ENCODE assay signal across 1 cellular context in the genomic region with DNA sequence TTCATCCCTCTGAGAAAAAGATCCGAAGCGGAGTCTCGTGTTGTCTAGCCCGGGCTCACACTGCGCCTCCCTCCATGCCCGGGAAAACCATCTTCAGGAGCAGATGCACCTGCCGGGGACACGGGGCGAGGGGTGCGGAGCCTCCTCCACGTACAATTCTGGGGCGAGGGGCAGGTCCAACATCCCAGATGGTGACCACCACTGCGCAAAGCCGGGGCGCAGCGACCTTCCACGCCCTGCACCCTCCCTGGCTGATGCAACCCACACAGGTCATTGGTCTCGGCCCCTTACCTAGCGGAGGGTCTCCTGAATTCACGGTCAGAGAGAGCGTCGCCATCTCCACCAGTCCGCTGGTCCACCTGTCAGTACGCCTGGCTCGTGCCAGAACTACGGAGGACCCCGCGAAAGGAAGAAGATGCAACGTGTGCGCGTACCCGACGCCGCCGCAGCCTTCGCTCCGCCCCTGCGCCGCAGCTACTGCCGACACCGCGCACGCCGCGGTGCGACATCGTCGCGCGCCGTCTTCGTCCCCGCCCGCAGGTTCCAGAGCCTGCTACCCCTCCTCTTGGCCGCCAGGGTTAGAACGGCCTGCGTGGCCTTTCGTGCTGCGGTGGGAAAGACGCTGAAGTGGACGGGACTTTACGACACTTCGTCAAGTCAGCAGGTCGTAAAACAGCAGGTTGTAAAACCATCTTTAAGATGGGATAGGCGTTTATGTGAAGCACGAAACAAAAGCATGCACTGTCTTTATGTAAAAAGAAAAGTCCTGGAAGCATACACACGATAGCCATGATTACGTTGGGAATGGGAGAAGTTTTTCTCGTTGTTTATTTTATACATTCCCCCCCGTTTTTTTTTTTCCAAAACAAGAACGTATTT.
A peak's percentile ranks its signal among the peaks of the same experiment; 100 is the strongest.
TF ChIP-seq lines count a peak whose summit lies in the region.

Gene EPRS1 (minus strand): TSS at position 454 of the 879 bp plus-strand sequence. CDS start 117 bp downstream, at position 337.

TF ChIP-seq in K562, 482 proteins besides CTCF, POLR2A, EP300 and RAD21 (continued from another document and continues in another):
- TF ChIP-seq AFF4 (CRISPR knock-in tag; IDR thresholded peaks at IDR 0.05) (peak; percentile 93), NCOA4 (IDR thresholded peaks at IDR 0.05; ENCODE audit: partially characterized antibody) (no peak), HNRNPUL1 (IDR thresholded peaks at IDR 0.05; ENCODE audit: low read length) (no peak), EWSR1 (IDR thresholded peaks at IDR 0.05; ENCODE audit: borderline replicate concordance, low read depth, partially characterized antibody) (no peak), ZNF76 (CRISPR knock-in tag; IDR thresholded peaks at IDR 0.05; ENCODE audit: borderline replicate concordance) (peak; percentile 51; the same call in 1 of the 2 replicates), JUNB (CRISPR knock-in tag; conservative IDR thresholded peaks at IDR 0.05) (0 out of 2 replicates have a peak, but pooled peaks have one; percentile 15), TRIM25 (IDR thresholded peaks at IDR 0.05; ENCODE audit: borderline replicate concordance) (no peak), HDAC6 (IDR thresholded peaks at IDR 0.05; ENCODE audit: low read depth, low read length) (0 out of 2 replicates have a peak, but pooled peaks have one; percentile 3), HNRNPK (IDR thresholded peaks at IDR 0.05; ENCODE audit: low read depth, low read length, poor library complexity, severe bottlenecking) (no peak), EGR1 (conservative IDR thresholded peaks at IDR 0.05) (peak; percentile 75), SFPQ (IDR thresholded peaks at IDR 0.05; ENCODE audit: low read depth, low read length) (no peak), GABPB2 (CRISPR knock-in tag; conservative IDR thresholded peaks at IDR 0.05) (no peak), MLX (CRISPR knock-in tag; conservative IDR thresholded peaks at IDR 0.05) (0 out of 4 replicates have a peak, but pooled peaks have one; percentile 21 to 73), POLR2G (IDR thresholded peaks at IDR 0.05; ENCODE audit: low read depth, low read length) (peak; percentile 97), ZNF655 (CRISPR knock-in tag; IDR thresholded peaks at IDR 0.05) (no peak), CHAMP1 (IDR thresholded peaks at IDR 0.05) (no peak), TOE1 (IDR thresholded peaks at IDR 0.05; ENCODE audit: borderline replicate concordance) (peak; percentile 75), TOE1 (CRISPR knock-in tag; IDR thresholded peaks at IDR 0.05; ENCODE audit: borderline replicate concordance, low read depth) (no peak), ZNF3 (CRISPR knock-in tag; IDR thresholded peaks at IDR 0.05) (no peak)
- TF ChIP-seq, protein P1, sequence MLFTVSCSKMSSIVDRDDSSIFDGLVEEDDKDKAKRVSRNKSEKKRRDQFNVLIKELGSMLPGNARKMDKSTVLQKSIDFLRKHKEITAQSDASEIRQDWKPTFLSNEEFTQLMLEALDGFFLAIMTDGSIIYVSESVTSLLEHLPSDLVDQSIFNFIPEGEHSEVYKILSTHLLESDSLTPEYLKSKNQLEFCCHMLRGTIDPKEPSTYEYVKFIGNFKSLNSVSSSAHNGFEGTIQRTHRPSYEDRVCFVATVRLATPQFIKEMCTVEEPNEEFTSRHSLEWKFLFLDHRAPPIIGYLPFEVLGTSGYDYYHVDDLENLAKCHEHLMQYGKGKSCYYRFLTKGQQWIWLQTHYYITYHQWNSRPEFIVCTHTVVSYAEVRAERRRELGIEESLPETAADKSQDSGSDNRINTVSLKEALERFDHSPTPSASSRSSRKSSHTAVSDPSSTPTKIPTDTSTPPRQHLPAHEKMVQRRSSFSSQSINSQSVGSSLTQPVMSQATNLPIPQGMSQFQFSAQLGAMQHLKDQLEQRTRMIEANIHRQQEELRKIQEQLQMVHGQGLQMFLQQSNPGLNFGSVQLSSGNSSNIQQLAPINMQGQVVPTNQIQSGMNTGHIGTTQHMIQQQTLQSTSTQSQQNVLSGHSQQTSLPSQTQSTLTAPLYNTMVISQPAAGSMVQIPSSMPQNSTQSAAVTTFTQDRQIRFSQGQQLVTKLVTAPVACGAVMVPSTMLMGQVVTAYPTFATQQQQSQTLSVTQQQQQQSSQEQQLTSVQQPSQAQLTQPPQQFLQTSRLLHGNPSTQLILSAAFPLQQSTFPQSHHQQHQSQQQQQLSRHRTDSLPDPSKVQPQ (CRISPR knock-in tag; IDR thresholded peaks at IDR 0.05; ENCODE audit: borderline replicate concordance): no peak
- TF ChIP-seq, protein P2, sequence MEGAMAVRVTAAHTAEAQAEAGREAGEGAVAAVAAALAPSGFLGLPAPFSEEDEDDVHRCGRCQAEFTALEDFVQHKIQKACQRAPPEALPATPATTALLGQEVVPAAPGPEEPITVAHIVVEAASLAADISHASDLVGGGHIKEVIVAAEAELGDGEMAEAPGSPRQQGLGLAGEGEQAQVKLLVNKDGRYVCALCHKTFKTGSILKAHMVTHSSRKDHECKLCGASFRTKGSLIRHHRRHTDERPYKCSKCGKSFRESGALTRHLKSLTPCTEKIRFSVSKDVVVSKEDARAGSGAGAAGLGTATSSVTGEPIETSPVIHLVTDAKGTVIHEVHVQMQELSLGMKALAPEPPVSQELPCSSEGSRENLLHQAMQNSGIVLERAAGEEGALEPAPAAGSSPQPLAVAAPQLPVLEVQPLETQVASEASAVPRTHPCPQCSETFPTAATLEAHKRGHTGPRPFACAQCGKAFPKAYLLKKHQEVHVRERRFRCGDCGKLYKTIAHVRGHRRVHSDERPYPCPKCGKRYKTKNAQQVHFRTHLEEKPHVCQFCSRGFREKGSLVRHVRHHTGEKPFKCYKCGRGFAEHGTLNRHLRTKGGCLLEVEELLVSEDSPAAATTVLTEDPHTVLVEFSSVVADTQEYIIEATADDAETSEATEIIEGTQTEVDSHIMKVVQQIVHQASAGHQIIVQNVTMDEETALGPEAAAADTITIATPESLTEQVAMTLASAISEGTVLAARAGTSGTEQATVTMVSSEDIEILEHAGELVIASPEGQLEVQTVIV (CRISPR knock-in tag; IDR thresholded peaks at IDR 0.05; ENCODE audit: borderline replicate concordance): peak; percentile 99
- TF ChIP-seq, protein P3, sequence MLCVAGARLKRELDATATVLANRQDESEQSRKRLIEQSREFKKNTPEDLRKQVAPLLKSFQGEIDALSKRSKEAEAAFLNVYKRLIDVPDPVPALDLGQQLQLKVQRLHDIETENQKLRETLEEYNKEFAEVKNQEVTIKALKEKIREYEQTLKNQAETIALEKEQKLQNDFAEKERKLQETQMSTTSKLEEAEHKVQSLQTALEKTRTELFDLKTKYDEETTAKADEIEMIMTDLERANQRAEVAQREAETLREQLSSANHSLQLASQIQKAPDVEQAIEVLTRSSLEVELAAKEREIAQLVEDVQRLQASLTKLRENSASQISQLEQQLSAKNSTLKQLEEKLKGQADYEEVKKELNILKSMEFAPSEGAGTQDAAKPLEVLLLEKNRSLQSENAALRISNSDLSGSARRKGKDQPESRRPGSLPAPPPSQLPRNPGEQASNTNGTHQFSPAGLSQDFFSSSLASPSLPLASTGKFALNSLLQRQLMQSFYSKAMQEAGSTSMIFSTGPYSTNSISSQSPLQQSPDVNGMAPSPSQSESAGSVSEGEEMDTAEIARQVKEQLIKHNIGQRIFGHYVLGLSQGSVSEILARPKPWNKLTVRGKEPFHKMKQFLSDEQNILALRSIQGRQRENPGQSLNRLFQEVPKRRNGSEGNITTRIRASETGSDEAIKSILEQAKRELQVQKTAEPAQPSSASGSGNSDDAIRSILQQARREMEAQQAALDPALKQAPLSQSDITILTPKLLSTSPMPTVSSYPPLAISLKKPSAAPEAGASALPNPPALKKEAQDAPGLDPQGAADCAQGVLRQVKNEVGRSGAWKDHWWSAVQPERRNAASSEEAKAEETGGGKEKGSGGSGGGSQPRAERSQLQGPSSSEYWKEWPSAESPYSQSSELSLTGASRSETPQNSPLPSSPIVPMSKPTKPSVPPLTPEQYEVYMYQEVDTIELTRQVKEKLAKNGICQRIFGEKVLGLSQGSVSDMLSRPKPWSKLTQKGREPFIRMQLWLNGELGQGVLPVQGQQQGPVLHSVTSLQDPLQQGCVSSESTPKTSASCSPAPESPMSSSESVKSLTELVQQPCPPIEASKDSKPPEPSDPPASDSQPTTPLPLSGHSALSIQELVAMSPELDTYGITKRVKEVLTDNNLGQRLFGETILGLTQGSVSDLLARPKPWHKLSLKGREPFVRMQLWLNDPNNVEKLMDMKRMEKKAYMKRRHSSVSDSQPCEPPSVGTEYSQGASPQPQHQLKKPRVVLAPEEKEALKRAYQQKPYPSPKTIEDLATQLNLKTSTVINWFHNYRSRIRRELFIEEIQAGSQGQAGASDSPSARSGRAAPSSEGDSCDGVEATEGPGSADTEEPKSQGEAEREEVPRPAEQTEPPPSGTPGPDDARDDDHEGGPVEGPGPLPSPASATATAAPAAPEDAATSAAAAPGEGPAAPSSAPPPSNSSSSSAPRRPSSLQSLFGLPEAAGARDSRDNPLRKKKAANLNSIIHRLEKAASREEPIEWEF (CRISPR knock-in tag; IDR thresholded peaks at IDR 0.05): no peak
